In genomic region chr17:82520041-82520910, GRCh38 we compare ENCODE assay signal across 1 cellular context.
A peak's percentile ranks its signal among the peaks of the same experiment; 100 is the strongest.
TF ChIP-seq lines count a peak whose summit lies in the region.

No MANE protein-coding gene starts in this region.

TF ChIP-seq in HepG2, 621 proteins besides CTCF, POLR2A, EP300 and RAD21 (continued from another document and continues in another):
- no peak for TF ChIP-seq LRRFIP1 (CRISPR knock-in tag; conservative IDR thresholded peaks at IDR 0.05)
- TF ChIP-seq ZEB1 (IDR thresholded peaks at IDR 0.05; ENCODE audit: insufficient replicate concordance, low read depth): no peak
- TF ChIP-seq KAT8 (CRISPR knock-in tag; IDR thresholded peaks at IDR 0.05): 0 out of 2 replicates have a peak, but pooled peaks have one; percentile 20
- peak; percentile 37; the same call in 1 of the 2 replicates for TF ChIP-seq ARID5B (CRISPR knock-in tag; IDR thresholded peaks at IDR 0.05)
- TF ChIP-seq NONO (IDR thresholded peaks at IDR 0.05): no peak
- peak; percentile 28; the same call in 1 of the 2 replicates for TF ChIP-seq NONO (CRISPR knock-in tag; conservative IDR thresholded peaks at IDR 0.05)
- no peak for TF ChIP-seq RORA (CRISPR knock-in tag; IDR thresholded peaks at IDR 0.05)
- TF ChIP-seq TFE3 (CRISPR knock-in tag; IDR thresholded peaks at IDR 0.05): 0 out of 2 replicates have a peak, but pooled peaks have one; percentile 21
- TF ChIP-seq NR1H2 (CRISPR knock-in tag; IDR thresholded peaks at IDR 0.05; ENCODE audit: borderline replicate concordance, low read depth): no peak
- no peak for TF ChIP-seq NAIF1 (CRISPR knock-in tag; IDR thresholded peaks at IDR 0.05; ENCODE audit: borderline replicate concordance)
- TF ChIP-seq ZNF160 (CRISPR knock-in tag; IDR thresholded peaks at IDR 0.05): no peak
- 0 out of 2 replicates have a peak, but pooled peaks have one; percentile 16 for TF ChIP-seq ZNF768 (CRISPR knock-in tag; IDR thresholded peaks at IDR 0.05)
- TF ChIP-seq ZNF564 (CRISPR knock-in tag; IDR thresholded peaks at IDR 0.05): no peak
- TF ChIP-seq ZNF800 (CRISPR knock-in tag; IDR thresholded peaks at IDR 0.05): no peak; the same call in 1 of the 2 replicates
- TF ChIP-seq GRHL1 (CRISPR knock-in tag; conservative IDR thresholded peaks at IDR 0.05): no peak
- TF ChIP-seq ZIK1 (CRISPR knock-in tag; IDR thresholded peaks at IDR 0.05; ENCODE audit: borderline replicate concordance, low read depth): no peak
- TF ChIP-seq SP4 (CRISPR knock-in tag; IDR thresholded peaks at IDR 0.05): no peak
- TF ChIP-seq TGIF2 (CRISPR knock-in tag; IDR thresholded peaks at IDR 0.05): no peak
- no peak for TF ChIP-seq ZNF704 (CRISPR knock-in tag; IDR thresholded peaks at IDR 0.05; ENCODE audit: borderline replicate concordance)
- no peak for TF ChIP-seq KDM5A (IDR thresholded peaks at IDR 0.05; ENCODE audit: borderline replicate concordance, low read length)
- TF ChIP-seq POGZ (CRISPR knock-in tag; IDR thresholded peaks at IDR 0.05): no peak
- TF ChIP-seq DMAP1 (CRISPR knock-in tag; IDR thresholded peaks at IDR 0.05): no peak; the same call in 1 of the 2 replicates
- 0 out of 2 replicates have a peak, but pooled peaks have one; percentile 43 for TF ChIP-seq ZNF646 (CRISPR knock-in tag; IDR thresholded peaks at IDR 0.05)
- no peak for TF ChIP-seq ZFP62 (CRISPR knock-in tag; IDR thresholded peaks at IDR 0.05)
- no peak; the same call in 1 of the 2 replicates for TF ChIP-seq ZSCAN20 (CRISPR knock-in tag; IDR thresholded peaks at IDR 0.05; ENCODE audit: borderline replicate concordance)
- no peak for TF ChIP-seq PRMT3 (CRISPR knock-in tag; IDR thresholded peaks at IDR 0.05; ENCODE audit: borderline replicate concordance, low read depth)
- no peak for TF ChIP-seq ZBTB8A (CRISPR knock-in tag; IDR thresholded peaks at IDR 0.05; ENCODE audit: borderline replicate concordance, low read depth)
- 0 out of 2 replicates have a peak, but pooled peaks have one; percentile 46 for TF ChIP-seq YEATS2 (CRISPR knock-in tag; IDR thresholded peaks at IDR 0.05; ENCODE audit: borderline replicate concordance)
- TF ChIP-seq ZBTB1 (CRISPR knock-in tag; IDR thresholded peaks at IDR 0.05; ENCODE audit: borderline replicate concordance): peak; percentile 90
- TF ChIP-seq ZNF280B (CRISPR knock-in tag; IDR thresholded peaks at IDR 0.05; ENCODE audit: borderline replicate concordance): no peak
- peak; percentile 16; the same call in 1 of the 2 replicates for TF ChIP-seq ERF (CRISPR knock-in tag; IDR thresholded peaks at IDR 0.05)
- TF ChIP-seq SNAI1 (CRISPR knock-in tag; IDR thresholded peaks at IDR 0.05; ENCODE audit: borderline replicate concordance): no peak
- TF ChIP-seq ZNF333 (CRISPR knock-in tag; IDR thresholded peaks at IDR 0.05; ENCODE audit: borderline replicate concordance): no peak; the same call in 1 of the 2 replicates
- TF ChIP-seq NFIB (CRISPR knock-in tag; IDR thresholded peaks at IDR 0.05; ENCODE audit: borderline replicate concordance): no peak
- no peak for TF ChIP-seq ZNF143 (CRISPR knock-in tag; IDR thresholded peaks at IDR 0.05)
